Comparison of ENCODE assay signal across 1 cellular context in genomic region chr10:80487791-80488538, GRCh38.
TF ChIP-seq lines count a peak whose summit lies in the region.

No MANE protein-coding gene starts in this region.

TF ChIP-seq in A549, 52 proteins besides CTCF, POLR2A, EP300 and RAD21 (continued from another document):
- TF ChIP-seq ELK1 (IDR thresholded peaks at IDR 0.05; ENCODE audit: low read depth, low read length) (no peak), HOXB5 (CRISPR knock-in tag; IDR thresholded peaks at IDR 0.05) (no peak), RNF2 (IDR thresholded peaks at IDR 0.05; ENCODE audit: borderline replicate concordance, low read depth) (no peak), REST (IDR thresholded peaks at IDR 0.05) (no peak), HEYL (CRISPR knock-in tag; IDR thresholded peaks at IDR 0.05) (no peak)
- TF ChIP-seq, protein P1, sequence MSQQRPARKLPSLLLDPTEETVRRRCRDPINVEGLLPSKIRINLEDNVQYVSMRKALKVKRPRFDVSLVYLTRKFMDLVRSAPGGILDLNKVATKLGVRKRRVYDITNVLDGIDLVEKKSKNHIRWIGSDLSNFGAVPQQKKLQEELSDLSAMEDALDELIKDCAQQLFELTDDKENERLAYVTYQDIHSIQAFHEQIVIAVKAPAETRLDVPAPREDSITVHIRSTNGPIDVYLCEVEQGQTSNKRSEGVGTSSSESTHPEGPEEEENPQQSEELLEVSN (IDR thresholded peaks at IDR 0.05; ENCODE audit: borderline replicate concordance, low read depth): no peak
